ENCODE assay signal across 9 cellular contexts in the genomic region with DNA sequence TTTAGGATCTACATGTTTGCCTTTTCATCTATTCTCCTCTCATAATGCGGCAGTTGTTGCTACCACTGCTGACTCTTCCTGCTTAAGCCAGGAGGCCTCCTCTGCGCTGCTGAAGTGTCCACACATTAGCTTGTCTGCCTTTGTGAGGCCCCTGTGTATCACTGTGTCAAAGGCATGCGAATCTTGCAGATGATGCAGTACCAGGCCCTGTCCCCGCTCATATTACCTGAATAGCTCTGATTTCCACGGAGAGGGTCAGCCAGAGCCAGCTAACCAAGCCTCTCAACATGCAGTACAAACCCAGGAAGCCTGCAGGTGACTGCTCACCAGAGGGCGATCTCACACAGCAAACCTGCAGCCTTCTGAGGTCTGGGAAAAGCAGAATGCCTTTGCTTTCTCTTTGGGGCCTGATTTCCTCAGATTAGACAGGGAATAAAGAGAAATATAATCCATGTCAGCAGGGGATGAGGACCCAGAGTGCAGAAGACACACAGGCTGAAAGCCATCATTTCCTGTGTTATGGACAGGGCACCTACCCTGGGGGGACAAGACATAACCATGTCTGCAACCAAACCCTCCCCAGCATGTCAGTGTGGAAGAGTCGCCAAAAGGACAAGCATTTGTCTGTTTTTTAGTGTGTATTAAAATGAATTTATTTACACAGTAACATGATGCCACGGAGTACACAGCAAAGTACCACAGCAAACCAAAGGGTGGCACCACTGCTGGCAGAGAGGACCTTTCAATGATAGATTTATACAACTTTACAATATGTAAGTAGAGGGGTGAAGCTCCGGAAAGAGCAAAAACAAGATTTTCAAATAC. TPM values are rescaled to one million over a fixed set of nuclear protein-coding genes. Genes with fewer than 3 reads are reported as not detected.
DNase-seq lines count a peak whose midpoint lies in the region; ATAC-seq and TF ChIP-seq lines count a peak whose summit lies in the region.
"Had no signal": no experiment of that assay in that cellular context is flagged by ENCODE, and none has a peak within 500 bp of the region (broad histone marks: within the 10 kb centered on the region; RNA-seq: fewer than 3 reads in every experiment).

No MANE protein-coding gene starts in this region.

- no peaks in the 10 kb centered on the region for H3K36me3 ChIP-seq in tibial artery

- intact Hi-C loops in tibial artery (cut with DNase I; ENCODE audit: low total_unique reads), result loop anchor here (5.0 kb wide), 1 partner anchor 435 kb away; no protein-coding TSS in a partner anchor

- H3K9me3 ChIP-seq in tibial artery, result no peaks in the 10 kb centered on the region

- no peak overlapping the region for H3K4me3 ChIP-seq in WI38 (ENCODE audit: low read depth, low read length)
- no peak overlapping the region for H3K4me3 ChIP-seq in tibial artery

- H3K4me3 Mint-ChIP-seq in effector memory CD8-positive, alpha-beta T cell, result no peak overlapping the region
- H3K4me3 Mint-ChIP-seq in mesothelial cell of epicardium, result no peak overlapping the region
- H3K4me3 Mint-ChIP-seq: dendritic cell treated with granulocyte-macrophage colony-stimulating factor and Interleukin-4, amounts not matched to agents 40 ng/mL and 50 ng/mL, for 4 days had no signal

- no peaks in the 10 kb centered on the region for H3K27me3 ChIP-seq in tibial artery

- peak overlapping the region in 1 of 2 donors; percentile 20 for H3K27ac ChIP-seq in tibial artery

- TF ChIP-seq CTCF in WI38 (IDR thresholded peaks at IDR 0.05; ENCODE audit: low read depth, low read length) (peak; percentile 71), mesothelial cell of epicardium (IDR thresholded peaks at IDR 0.05; ENCODE audit: unreplicated experiment) (peak; percentile 44), tibial artery (IDR thresholded peaks at IDR 0.05) (peak; percentile 51 to 59)

- no peaks in the 10 kb centered on the region for H3K36me3 Mint-ChIP-seq in effector memory CD8-positive, alpha-beta T cell (ENCODE audit: insufficient read depth)
- H3K36me3 Mint-ChIP-seq in mesothelial cell of epicardium, result peaks cover 1% of the 10 kb centered on the region

- peaks cover 0 to 17% (median 15%) of the 10 kb centered on the region in 4 donors for H3K4me1 ChIP-seq in tibial artery

- peaks cover 0 to 4% of the 10 kb centered on the region in 2 donors for H3K4me1 Mint-ChIP-seq in effector memory CD8-positive, alpha-beta T cell (ENCODE audit: low read depth in 2 of 2)
- peaks cover 41% of the 10 kb centered on the region for H3K4me1 Mint-ChIP-seq in mesothelial cell of epicardium

- H3K27ac Mint-ChIP-seq in effector memory CD8-positive, alpha-beta T cell, result peak overlapping the region in 1 of 2 donors; percentile 22
- peak overlapping the region; percentile 26 for H3K27ac Mint-ChIP-seq in mesothelial cell of epicardium
- H3K27ac Mint-ChIP-seq: dendritic cell treated with granulocyte-macrophage colony-stimulating factor and Interleukin-4, amounts not matched to agents 40 ng/mL and 50 ng/mL, for 4 days had no signal

- no peaks in the 10 kb centered on the region for H3K9me3 Mint-ChIP-seq in effector memory CD8-positive, alpha-beta T cell
- H3K9me3 Mint-ChIP-seq in mesothelial cell of epicardium, result peaks cover 1% of the 10 kb centered on the region
- H3K9me3 Mint-ChIP-seq: dendritic cell treated with granulocyte-macrophage colony-stimulating factor and Interleukin-4, amounts not matched to agents 40 ng/mL and 50 ng/mL, for 4 days had no signal

- DNase-seq in SIG-M5 treated with dmso at 0.1 percent for 504 hours (lab: John Stamatoyannopoulos, UW; ENCODE audit: unreplicated experiment) (peak; percentile 23), SIG-M5 (lab: John Stamatoyannopoulos, UW) (no peak), NCI-H1694 (lab: John Stamatoyannopoulos, UW) (peak; percentile 49), mesothelial cell of epicardium (ENCODE audit: low spot score in 2 of 2, unreplicated experiment in 2 of 2) (peak; percentile 42 to 71), tibial artery (peak; percentile 54 to 80), GDM1 (lab: John Stamatoyannopoulos, UW) (no peak)
- peak; percentile 10 to 14 (median 10) for DNase-seq in effector memory CD8-positive, alpha-beta T cell

- peak; percentile 35 for ATAC-seq in effector memory CD8-positive, alpha-beta T cell (replicated peaks)

- no peaks in the 10 kb centered on the region for H3K27me3 Mint-ChIP-seq in effector memory CD8-positive, alpha-beta T cell
- no peaks in the 10 kb centered on the region for H3K27me3 Mint-ChIP-seq in mesothelial cell of epicardium (ENCODE audit: low read depth)
- H3K27me3 Mint-ChIP-seq: dendritic cell treated with granulocyte-macrophage colony-stimulating factor and Interleukin-4, amounts not matched to agents 40 ng/mL and 50 ng/mL, for 4 days had no signal

RNA-seq across cellular contexts. Expression of gene TSPAN3, which starts 36.8 kb away (rescaled TPM):
- 301 to 312 TPM (median 307 TPM) in 3 replicates for total RNA-seq in mesothelial cell of epicardium

Comparison
In these comparisons a context has a peak if more than half of its experiments do, and no peak if none do; other contexts are left out.
1. DNase-seq: peak in SIG-M5 treated with dmso at 0.1 percent for 504 hours (single experiment), NCI-H1694 (single experiment), effector memory CD8-positive, alpha-beta T cell (3 of 3), mesothelial cell of epicardium (2 of 2) and tibial artery (2 of 2); none in SIG-M5 (single experiment) and GDM1 (single experiment).
2. Peak in every context shown above with its lines, with median percentiles within 50 percentile points of each other: CTCF ChIP-seq.